In genomic region chr15:74543583-74543982, GRCh38 we compare ENCODE assay signal across 10 cellular contexts. TPM values are rescaled to one million over a fixed set of nuclear protein-coding genes. Genes with fewer than 3 reads are reported as not detected.
A peak's percentile ranks its signal among the peaks of the same experiment; 100 is the strongest.
DNase-seq lines count a peak whose midpoint lies in the region; ATAC-seq and TF ChIP-seq lines count a peak whose summit lies in the region.
"Had no signal": no experiment of that assay in that cellular context is flagged by ENCODE, and none has a peak within 500 bp of the region (broad histone marks: within the 10 kb centered on the region; RNA-seq: fewer than 3 reads in every experiment).

No MANE protein-coding gene starts in this region.

- no peaks in the 10 kb centered on the region for H3K36me3 ChIP-seq in Caco-2 (ENCODE audit: control insufficient read depth, insufficient read depth, low read length)
- peaks cover 0 to 16% of the 10 kb centered on the region in 2 donors for H3K36me3 ChIP-seq in left lung

- no peaks in the 10 kb centered on the region for H3K9me3 Mint-ChIP-seq in Caco-2 (ENCODE audit: unreplicated experiment)
- H3K9me3 Mint-ChIP-seq in activated T-helper 1 cell treated with anti-CD3 and anti-CD28 coated beads, Interleukin-12 subunit alpha, Interleukin-12 subunit beta, Interleukin-2, Interleukin-4 antibody, amounts not matched to agents 30 ng/mL and 10 ng/mL and 1 ng/mL, durations not matched to agents 14 hours and 24 hours and 36 hours: no peaks in the 10 kb centered on the region

- peaks cover 35% of the 10 kb centered on the region for H3K36me3 Mint-ChIP-seq in Caco-2 (ENCODE audit: insufficient read depth, unreplicated experiment)
- peaks cover 46% of the 10 kb centered on the region for H3K36me3 Mint-ChIP-seq in activated T-helper 1 cell treated with anti-CD3 and anti-CD28 coated beads, Interleukin-12 subunit alpha, Interleukin-12 subunit beta, Interleukin-2, Interleukin-4 antibody, amounts not matched to agents 30 ng/mL and 10 ng/mL and 1 ng/mL, durations not matched to agents 14 hours and 24 hours and 36 hours (ENCODE audit: low read depth)

- H3K9me3 ChIP-seq in Caco-2 (no peaks in the 10 kb centered on the region), left lung (no peaks in the 10 kb centered on the region)

- peak overlapping the region; percentile 28 for H3K4me3 Mint-ChIP-seq in Caco-2 (ENCODE audit: unreplicated experiment)
- H3K4me3 Mint-ChIP-seq in activated T-helper 1 cell treated with anti-CD3 and anti-CD28 coated beads, Interleukin-12 subunit alpha, Interleukin-12 subunit beta, Interleukin-2, Interleukin-4 antibody, amounts not matched to agents 30 ng/mL and 10 ng/mL and 1 ng/mL, durations not matched to agents 14 hours and 24 hours and 36 hours: peak overlapping the region; percentile 94

- H3K4me3 ChIP-seq in Caco-2 (ENCODE audit: low read depth, low read length): no peak overlapping the region
- no peak overlapping the region for H3K4me3 ChIP-seq in LNCaP clone FGC (ENCODE audit: low read depth, low read length)
- no peak overlapping the region for H3K4me3 ChIP-seq in left lung
- H3K4me3 ChIP-seq in dorsolateral prefrontal cortex: no peak overlapping the region

- H3K4me1 Mint-ChIP-seq in Caco-2 (ENCODE audit: low read depth, unreplicated experiment): peaks cover 13% of the 10 kb centered on the region
- H3K4me1 Mint-ChIP-seq in activated T-helper 1 cell treated with anti-CD3 and anti-CD28 coated beads, Interleukin-12 subunit alpha, Interleukin-12 subunit beta, Interleukin-2, Interleukin-4 antibody, amounts not matched to agents 30 ng/mL and 10 ng/mL and 1 ng/mL, durations not matched to agents 14 hours and 24 hours and 36 hours (ENCODE audit: low read depth): peaks cover 73% of the 10 kb centered on the region

- no peak for DNase-seq in Caco-2
- no peak for DNase-seq in LNCaP clone FGC (ENCODE audit: low read depth)
- DNase-seq in activated T-helper 1 cell treated with anti-CD3 and anti-CD28 coated beads, Interleukin-12 subunit alpha, Interleukin-12 subunit beta, Interleukin-2, Interleukin-4 antibody, amounts not matched to agents 30 ng/mL and 10 ng/mL and 1 ng/mL, durations not matched to agents 14 hours and 24 hours and 36 hours (ENCODE audit: low spot score): no peak
- peak; percentile 60 for DNase-seq in kidney tubule cell (ENCODE audit: low spot score)
- DNase-seq in left lung: no peak
- no peak for DNase-seq in GF-D8 (lab: John Stamatoyannopoulos, UW)
- no peak for DNase-seq in 8988T
- no peak for DNase-seq in dorsolateral prefrontal cortex
- DNase-seq: GDM1, SW 1271 had no signal

- no TSS peak for BruUV-seq in Caco-2 (replicated peaks; lab: Mats Ljungman, UMichigan)

- POLR2A ChIA-PET in Caco-2 (lab: Charles Lee): no interaction called here

- H3K27me3 Mint-ChIP-seq in Caco-2 (ENCODE audit: insufficient read depth, unreplicated experiment): no peaks in the 10 kb centered on the region
- no peaks in the 10 kb centered on the region for H3K27me3 Mint-ChIP-seq in activated T-helper 1 cell treated with anti-CD3 and anti-CD28 coated beads, Interleukin-12 subunit alpha, Interleukin-12 subunit beta, Interleukin-2, Interleukin-4 antibody, amounts not matched to agents 30 ng/mL and 10 ng/mL and 1 ng/mL, durations not matched to agents 14 hours and 24 hours and 36 hours (ENCODE audit: insufficient read depth)

- H3K27me3 ChIP-seq in Caco-2 (replicated peaks; ENCODE audit: control insufficient read depth, insufficient read depth, low read length) (no peaks in the 10 kb centered on the region), left lung (no peaks in the 10 kb centered on the region), dorsolateral prefrontal cortex (no peaks in the 10 kb centered on the region)

- intact Hi-C loops in Caco-2 (cut with micrococcal nuclease; ENCODE audit: unreplicated experiment): loop anchor here (1.0 to 5.0 kb wide), 3 partner anchors 69 to 169 kb away; no protein-coding TSS in a partner anchor
- intact Hi-C loops in activated T-helper 1 cell treated with anti-CD3 and anti-CD28 coated beads, Interleukin-12 subunit alpha, Interleukin-12 subunit beta, Interleukin-2, Interleukin-4 antibody, amounts not matched to agents 30 ng/mL and 10 ng/mL and 1 ng/mL, durations not matched to agents 14 hours and 24 hours and 36 hours (cut with micrococcal nuclease): loop anchor here (2.0 to 5.0 kb wide), 5 partner anchors 237 to 911 kb away; partner anchors contain the start of genes COX5A, MAN2C1, NPTN and PML
- intact Hi-C loops in left lung (cut with DNase I): loop anchor here in 1 of 2 donors (10.0 kb wide), 1 partner anchor 71 kb away; the partner anchor contains the start of gene CLK3
- intact Hi-C loops in dorsolateral prefrontal cortex (cut with DNase I): loop anchor here in 1 of 2 donors (5.0 to 10.0 kb wide), 4 partner anchors 109 to 549 kb away; partner anchors contain the start of genes PML, RPP25, SEMA7A and STOML1

- H3K27ac ChIP-seq in left lung (no peak overlapping the region), dorsolateral prefrontal cortex (no peak overlapping the region)

- H3K4me1 ChIP-seq in Caco-2 (peaks cover 12% of the 10 kb centered on the region), left lung (peaks cover 26 to 53% of the 10 kb centered on the region in 2 donors)

- peak in 1 of 2 experiments; percentile 24 for TF ChIP-seq CTCF in Caco-2 (IDR thresholded peaks at IDR 0.05; ENCODE audit: insufficient read depth in 1 of 2, low read depth in 1 of 2, low read length in 1 of 2, severe bottlenecking in 1 of 2, unreplicated experiment in 1 of 2)
- TF ChIP-seq CTCF in LNCaP clone FGC (IDR thresholded peaks at IDR 0.05; ENCODE audit: control insufficient read depth, extremely low read depth, insufficient read depth): peak; percentile 37
- TF ChIP-seq CTCF in left lung (IDR thresholded peaks at IDR 0.05): no peak
- TF ChIP-seq CTCF in dorsolateral prefrontal cortex (IDR thresholded peaks at IDR 0.05 in 54 of 56, conservative IDR thresholded peaks at IDR 0.05 in 2 of 56; ENCODE audit: low read depth in 1 of 56, partially characterized antibody in 56 of 56): peak in 4 of 56 donors; percentile 10 to 27 (median 14)

- H3K27ac Mint-ChIP-seq in Caco-2 (ENCODE audit: unreplicated experiment): no peak overlapping the region
- H3K27ac Mint-ChIP-seq in activated T-helper 1 cell treated with anti-CD3 and anti-CD28 coated beads, Interleukin-12 subunit alpha, Interleukin-12 subunit beta, Interleukin-2, Interleukin-4 antibody, amounts not matched to agents 30 ng/mL and 10 ng/mL and 1 ng/mL, durations not matched to agents 14 hours and 24 hours and 36 hours: peak overlapping the region; percentile 18

- CTCF ChIA-PET in Caco-2 (lab: Charles Lee): no interaction called here

- no peak for ATAC-seq in left lung

RNA-seq across cellular contexts. Expression of gene ARID3B, which starts 2.6 kb away (rescaled TPM):
- total RNA-seq in Caco-2 (2022): 36.1 and 37.0 TPM in 2 replicates
- total RNA-seq in activated T-helper 1 cell treated with anti-CD3 and anti-CD28 coated beads, Interleukin-12 subunit alpha, Interleukin-12 subunit beta, Interleukin-2, Interleukin-4 antibody, amounts not matched to agents 30 ng/mL and 10 ng/mL and 1 ng/mL, durations not matched to agents 14 hours and 24 hours and 36 hours: 48.8 and 53.6 TPM in 2 replicates
- 10 to 100 TPM in 1 of 2 donors, 1 to 10 TPM in 1; 5.8 to 12.1 TPM for total RNA-seq in left lung
- total RNA-seq in dorsolateral prefrontal cortex: 1 to 10 TPM; 2.4 to 9.2 (median 5.6) TPM
